In the genomic region with DNA sequence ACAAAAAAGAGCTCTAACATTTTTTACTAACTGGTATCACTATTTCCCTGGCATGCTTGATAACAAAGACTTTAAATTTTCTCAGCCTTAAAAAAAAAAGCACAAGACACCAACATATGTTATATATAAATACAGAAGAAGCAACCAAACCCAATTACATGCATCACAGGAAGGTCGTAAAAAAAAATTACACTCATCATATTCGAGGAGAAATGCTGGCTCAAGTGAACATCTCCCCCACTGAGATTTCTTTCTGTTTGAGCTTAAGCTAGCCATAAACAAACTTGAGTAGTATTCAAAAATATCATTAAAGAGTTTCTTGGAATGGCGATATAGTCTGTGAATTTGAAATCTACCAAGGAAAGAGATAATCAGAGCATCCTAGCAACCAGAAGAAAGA, we compare ENCODE assay signal across 1 cellular context.
A peak's percentile ranks its signal among the peaks of the same experiment; 100 is the strongest.
TF ChIP-seq lines count a peak whose summit lies in the region.

No MANE protein-coding gene starts in this region.

TF ChIP-seq in HEK293, 187 proteins besides CTCF, POLR2A, EP300 and RAD21 (continued from another document):
- TF ChIP-seq PRDM10 (tag by site-specific recombination; IDR thresholded peaks at IDR 0.05), result no peak
- peak; percentile 67; the same call in 1 of the 2 replicates for TF ChIP-seq FEZF1 (tag by site-specific recombination; IDR thresholded peaks at IDR 0.05)
- no peak for TF ChIP-seq ZNF510 (tag by site-specific recombination; IDR thresholded peaks at IDR 0.05; ENCODE audit: insufficient replicate concordance)
